ENCODE assay signal across 8 cellular contexts in the genomic region with DNA sequence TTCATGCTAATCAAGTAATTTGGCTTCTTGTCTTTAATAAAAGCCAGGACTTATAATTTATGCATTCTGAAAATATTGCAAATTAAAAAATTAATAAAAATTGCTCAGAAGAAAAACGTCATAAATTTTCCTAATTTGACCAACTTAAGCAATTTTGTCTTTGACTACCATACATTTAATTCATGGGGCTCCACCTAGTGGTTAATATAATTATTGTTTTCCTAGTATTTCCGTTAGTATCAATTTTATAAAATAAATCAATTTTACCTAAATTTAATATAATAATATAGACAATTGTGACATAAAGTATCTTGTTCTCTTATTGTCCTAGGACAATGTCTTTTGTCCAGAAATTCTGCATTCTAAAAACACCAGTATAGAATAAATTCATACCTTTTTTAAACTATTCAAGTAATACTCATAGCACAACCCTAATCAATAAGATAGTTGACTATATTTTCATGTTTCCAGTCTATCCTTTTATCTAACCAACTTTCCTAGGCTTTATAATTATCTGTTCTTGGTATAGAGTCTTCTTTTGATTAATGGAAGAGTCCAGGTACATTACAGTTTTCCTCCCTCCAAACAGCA.
DNase-seq lines count a peak whose midpoint lies in the region; ATAC-seq and TF ChIP-seq lines count a peak whose summit lies in the region.

No MANE protein-coding gene starts in this region.

- TF ChIP-seq CTCF in heart right ventricle (IDR thresholded peaks at IDR 0.05) = peak; percentile 34 to 73 (median 64)
- peak; percentile 28; the same call in 1 of the 2 replicates for TF ChIP-seq CTCF in OCI-LY3 (IDR thresholded peaks at IDR 0.05; ENCODE audit: low read depth, low read length)
- peak; percentile 43 for TF ChIP-seq CTCF in fibroblast of mammary gland (conservative IDR thresholded peaks at IDR 0.05; ENCODE audit: control insufficient read depth, insufficient read depth, low read depth, low read length)
- TF ChIP-seq CTCF in upper lobe of right lung (IDR thresholded peaks at IDR 0.05) = peak; percentile 58

- H3K9me3 ChIP-seq in heart right ventricle (peaks cover 0 to 19% (median 0%) of the 10 kb centered on the region in 11 donors), OCI-LY3 (ENCODE audit: insufficient read depth, low read length) (no peaks in the 10 kb centered on the region), upper lobe of right lung (no peaks in the 10 kb centered on the region)

- no peak overlapping the region for H3K27ac Mint-ChIP-seq in activated CD4-positive, alpha-beta T cell treated with anti-CD3 and anti-CD28 coated beads, Interleukin-2, amount 10 ng/mL, durations not matched to agents 7 days and 5 days

- no peak overlapping the region for H3K4me3 ChIP-seq in heart right ventricle
- H3K4me3 ChIP-seq in OCI-LY3 (ENCODE audit: low read length) = no peak overlapping the region
- H3K4me3 ChIP-seq in fibroblast of mammary gland (ENCODE audit: control insufficient read depth, low read depth, low read length) = no peak overlapping the region
- H3K4me3 ChIP-seq in upper lobe of right lung = no peak overlapping the region

- no peak overlapping the region for H3K9ac ChIP-seq in OCI-LY3 (ENCODE audit: low read length)

- ATAC-seq in heart right ventricle (no peak), left cardiac atrium (no peak), upper lobe of right lung (no peak), GM19467 (IDR thresholded peaks at IDR 0.05; ENCODE audit: unreplicated experiment) (no peak), HG02571 (IDR thresholded peaks at IDR 0.05; ENCODE audit: unreplicated experiment) (no peak)

- H3K27me3 Mint-ChIP-seq in activated CD4-positive, alpha-beta T cell treated with anti-CD3 and anti-CD28 coated beads, Interleukin-2, amount 10 ng/mL, durations not matched to agents 7 days and 5 days = no peaks in the 10 kb centered on the region

- no peaks in the 10 kb centered on the region for H3K79me2 ChIP-seq in OCI-LY3 (ENCODE audit: low read length)

- intact Hi-C loops in heart right ventricle (cut with DNase I) = loop anchor here in 9 of 10 donors (5.0 to 10.0 kb wide), 6 partner anchors 362 to 592 kb away; no protein-coding TSS in a partner anchor
- intact Hi-C loops in left cardiac atrium (cut with DNase I) = loop anchor here in 1 of 2 donors (5.0 to 10.0 kb wide), 2 partner anchors 450 to 582 kb away; no protein-coding TSS in a partner anchor
- intact Hi-C loops in upper lobe of right lung (cut with DNase I) = no loop called here

- H3K9me3 Mint-ChIP-seq in activated CD4-positive, alpha-beta T cell treated with anti-CD3 and anti-CD28 coated beads, Interleukin-2, amount 10 ng/mL, durations not matched to agents 7 days and 5 days = no peaks in the 10 kb centered on the region

- H3K4me1 Mint-ChIP-seq in activated CD4-positive, alpha-beta T cell treated with anti-CD3 and anti-CD28 coated beads, Interleukin-2, amount 10 ng/mL, durations not matched to agents 7 days and 5 days = no peaks in the 10 kb centered on the region

- CTCF ChIA-PET in activated CD4-positive, alpha-beta T cell treated with anti-CD3 and anti-CD28 coated beads, Interleukin-2, amount 10 ng/mL, durations not matched to agents 7 days and 5 days (lab: Charles Lee) = no interaction called here

- no peaks in the 10 kb centered on the region for H3K4me1 ChIP-seq in heart right ventricle
- no peaks in the 10 kb centered on the region for H3K4me1 ChIP-seq in OCI-LY3 (ENCODE audit: low read length)
- no peaks in the 10 kb centered on the region for H3K4me1 ChIP-seq in upper lobe of right lung

- H3K4me3 Mint-ChIP-seq in activated CD4-positive, alpha-beta T cell treated with anti-CD3 and anti-CD28 coated beads, Interleukin-2, amount 10 ng/mL, durations not matched to agents 7 days and 5 days = no peak overlapping the region

- H3K4me2 ChIP-seq in OCI-LY3 (ENCODE audit: low read length) = no peak overlapping the region

- H3K36me3 ChIP-seq in heart right ventricle (no peaks in the 10 kb centered on the region), OCI-LY3 (replicated peaks; ENCODE audit: low read depth, low read length) (no peaks in the 10 kb centered on the region), upper lobe of right lung (no peaks in the 10 kb centered on the region)

- POLR2A ChIA-PET in activated CD4-positive, alpha-beta T cell treated with anti-CD3 and anti-CD28 coated beads, Interleukin-2, amount 10 ng/mL, durations not matched to agents 7 days and 5 days (lab: Charles Lee) = no interaction called here

- no peaks in the 10 kb centered on the region for H3K36me3 Mint-ChIP-seq in activated CD4-positive, alpha-beta T cell treated with anti-CD3 and anti-CD28 coated beads, Interleukin-2, amount 10 ng/mL, durations not matched to agents 7 days and 5 days (ENCODE audit: low read depth)

- WGBS in heart right ventricle, 2 donors = 8 to 9% methylated on average over 2 of the region's 2 CpGs

- H4K20me1 ChIP-seq in OCI-LY3 (ENCODE audit: insufficient read depth, low read length) = no peaks in the 10 kb centered on the region

- H3K27me3 ChIP-seq in heart right ventricle = no peaks in the 10 kb centered on the region
- H3K27me3 ChIP-seq in OCI-LY3 (ENCODE audit: low read depth, low read length) = no peaks in the 10 kb centered on the region
- no peaks in the 10 kb centered on the region for H3K27me3 ChIP-seq in upper lobe of right lung

- H2AFZ ChIP-seq in OCI-LY3 (ENCODE audit: low read depth, low read length) = no peak overlapping the region

- H3K27ac ChIP-seq in heart right ventricle (no peak overlapping the region), OCI-LY3 (ENCODE audit: low read length) (no peak overlapping the region), upper lobe of right lung (no peak overlapping the region)

- no peak for DNase-seq in heart right ventricle
- no peak for DNase-seq in left cardiac atrium
- DNase-seq in fibroblast of mammary gland (ENCODE audit: low read depth) = peak; percentile 33
- no peak for DNase-seq in upper lobe of right lung
- DNase-seq in activated CD4-positive, alpha-beta T cell treated with anti-CD3 and anti-CD28 coated beads, Interleukin-2, amount 10 ng/mL, durations not matched to agents 7 days and 5 days = no peak
